Comparison of ENCODE assay signal across 25 cellular contexts in the genomic region with DNA sequence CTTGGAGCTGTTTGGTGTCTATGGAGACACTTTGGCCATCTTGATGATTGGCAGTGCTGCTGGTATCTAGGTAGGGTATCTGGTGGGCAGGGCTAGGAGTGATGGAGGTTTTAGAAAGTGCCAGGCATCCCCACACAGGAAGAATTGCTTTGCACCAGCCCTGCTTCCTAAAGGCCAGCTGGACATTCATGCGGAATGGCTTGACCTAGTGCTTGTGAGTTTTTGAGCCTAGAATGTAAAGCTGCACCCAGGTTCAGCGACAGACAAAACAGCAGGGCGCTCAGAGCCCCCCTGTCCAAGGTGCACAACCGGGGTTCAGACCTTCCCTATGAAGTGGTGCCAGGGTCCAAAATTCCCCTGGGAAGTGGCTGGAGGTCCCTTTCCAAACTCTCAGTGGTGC.
"Had no signal": no experiment of that assay in that cellular context is flagged by ENCODE, and none has a peak within 500 bp of the region (broad histone marks: within the 10 kb centered on the region; RNA-seq: fewer than 3 reads in every experiment).

No MANE protein-coding gene starts in this region.

- H3K4me3 ChIP-seq: stomach, suprapubic skin, testis, thoracic aorta, thyroid gland, tibial artery, tibial nerve, transverse colon, upper lobe of left lung, upper lobe of right lung, uterus, vagina had no signal

- H3K9me3 ChIP-seq: stomach, suprapubic skin, testis, thoracic aorta, thyroid gland, tibial artery, tibial nerve, transverse colon, upper lobe of left lung, upper lobe of right lung, uterus, vagina had no signal

- ATAC-seq: stimulated activated effector memory CD8-positive, alpha-beta T cell treated with anti-CD3 and anti-CD28 coated beads, Interleukin-12 subunit alpha, Interleukin-12 subunit beta, amount 100 ng/mL, for 72 hours; stimulated activated memory B cell treated with anti-CD40 and anti-IgM and Interleukin-4, amounts not matched to agents 10 μg/mL and 1 μg/mL and 100 μg/mL, for 72 hours; stimulated activated naive B cell treated with anti-CD40 and anti-IgM and Interleukin-4, amounts not matched to agents 10 μg/mL and 1 μg/mL and 100 μg/mL, for 72 hours; stimulated activated naive CD8-positive, alpha-beta T cell treated with anti-CD3 and anti-CD28 coated beads, Interleukin-15, amount 100 ng/mL, for 72 hours; stimulated activated naive CD8-positive, alpha-beta T cell treated with anti-CD3 and anti-CD28 coated beads, Interleukin-15, Interleukin-2, amounts not matched to agents 100 U/mL and 50 U/mL, for 24 hours had no signal

- H3K4me1 ChIP-seq: suprapubic skin, testis, thyroid gland, tibial artery, tibial nerve, transverse colon, upper lobe of left lung, upper lobe of right lung, uterus, vagina had no signal

- H3K27ac ChIP-seq: stomach, suprapubic skin, testis, thoracic aorta, thyroid gland, tibial artery, tibial nerve, transverse colon, upper lobe of left lung, upper lobe of right lung, uterus, vagina had no signal

- DNase-seq: stimulated activated CD4-positive, alpha-beta T cell treated with anti-CD3 and anti-CD28 coated beads, Interleukin-2, amount 100 ng/mL, for 48 hours; stimulated activated CD4-positive, alpha-beta T cell treated with anti-CD3 and anti-CD28 coated beads, Interleukin-4, amount 100 ng/mL, for 1 hour; stimulated activated CD4-positive, alpha-beta T cell treated with anti-CD3 and anti-CD28 coated beads, Interleukin-4, amount 100 ng/mL, for 24 hours; stimulated activated CD4-positive, alpha-beta T cell treated with anti-CD3 and anti-CD28 coated beads, Interleukin-4, amount 100 ng/mL, for 4 hours; stimulated activated CD8-positive, alpha-beta memory T cell treated with anti-CD3 and anti-CD28 coated beads, Interleukin-4, amount 100 ng/mL, for 48 hours; stimulated activated naive B cell treated with anti-CD40 and anti-IgM and Interleukin-4, amounts not matched to agents 10 μg/mL and 1 μg/mL and 100 μg/mL, for 72 hours; stimulated activated naive CD4-positive, alpha-beta T cell; stimulated activated naive CD4-positive, alpha-beta T cell treated with Interleukin-2 at 50 U/mL for 16 hours; stimulated activated naive CD8-positive, alpha-beta T cell treated with anti-CD3 and anti-CD28 coated beads, Interleukin-15, amount 100 ng/mL, for 72 hours; stimulated activated naive CD8-positive, alpha-beta T cell treated with anti-CD3 and anti-CD28 coated beads, Interleukin-15, Interleukin-2, amounts not matched to agents 100 U/mL and 50 U/mL, for 24 hours; stomach; substantia nigra; testis; thyroid gland; transverse colon; upper lobe of left lung; upper lobe of right lung; uterus had no signal

- H3K36me3 ChIP-seq: stomach, suprapubic skin, thoracic aorta, thyroid gland, tibial artery, tibial nerve, transverse colon, upper lobe of left lung, upper lobe of right lung, uterus, vagina had no signal

- H3K27me3 ChIP-seq: testis, thyroid gland, upper lobe of left lung, uterus, vagina had no signal
